8 cellular contexts compared by ENCODE assay signal in the genomic region with DNA sequence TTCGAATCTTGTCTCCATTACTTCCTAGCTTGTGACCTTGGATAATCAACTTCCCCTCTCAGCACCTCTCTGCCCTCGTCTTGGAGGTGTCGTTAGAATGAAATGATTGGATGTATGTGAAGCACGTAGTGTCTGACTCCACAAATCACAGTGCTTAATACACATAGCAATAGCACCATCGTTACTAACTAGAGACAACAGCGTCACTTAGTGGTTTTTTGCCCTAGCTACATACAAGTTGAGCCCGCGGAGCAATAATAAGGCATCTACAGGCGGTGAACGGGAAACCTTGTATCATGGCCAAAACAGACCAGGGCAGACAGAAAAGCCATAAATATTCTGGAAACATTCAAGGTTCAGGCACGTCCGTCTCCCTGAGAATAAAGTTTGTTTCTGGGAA.
DNase-seq lines count a peak whose midpoint lies in the region; ATAC-seq and TF ChIP-seq lines count a peak whose summit lies in the region.

No MANE protein-coding gene starts in this region.

- no peaks in the 10 kb centered on the region for H3K9me2 ChIP-seq in HCT116 (ENCODE audit: insufficient read depth)

- DNase-seq in A172 (ENCODE audit: low spot score) (peak; percentile 54), HCT116 (ENCODE audit: low read depth, low spot score) (peak; percentile 78), Panc1 (ENCODE audit: low read depth, low spot score) (no peak), fibroblast of villous mesenchyme (ENCODE audit: low read depth) (peak; percentile 29), NCI-H2171 treated with DMSO at 0.1 percent for 48 hours (lab: John Stamatoyannopoulos, UW) (no peak), inferior parietal cortex (ENCODE audit: extremely low spot score) (no peak)
- DNase-seq in activated CD4-positive, alpha-beta memory T cell treated with anti-CD3 and anti-CD28 coated beads for 36 hours = no peak

- H3K36me3 ChIP-seq in HCT116 (ENCODE audit: control insufficient read depth in 1 of 2, insufficient read depth in 2 of 2, low read length in 2 of 2) = no peaks in the 10 kb centered on the region
- H3K36me3 ChIP-seq in Panc1 (ENCODE audit: control insufficient read depth, insufficient read depth, low read length) = no peaks in the 10 kb centered on the region

- peak; percentile 60 to 68 (median 61) for TF ChIP-seq CTCF in HCT116 (IDR thresholded peaks at IDR 0.05 in 2 of 3, conservative IDR thresholded peaks at IDR 0.05 in 1 of 3; ENCODE audit: borderline replicate concordance in 1 of 3, insufficient read depth in 1 of 3, low read depth in 2 of 3, low read length in 2 of 3)
- peak; percentile 58 for TF ChIP-seq CTCF in Panc1 (IDR thresholded peaks at IDR 0.05)
- TF ChIP-seq CTCF in fibroblast of villous mesenchyme (IDR thresholded peaks at IDR 0.05; ENCODE audit: insufficient read depth, low read depth, low read length) = peak; percentile 31

- H3K4me1 ChIP-seq in HCT116 (ENCODE audit: control insufficient read depth in 1 of 2, insufficient read depth in 2 of 2, low read length in 2 of 2) (peaks cover 0 to 3% of the 10 kb centered on the region in 2 experiments; a peak in 1 of 4 replicates), Panc1 (ENCODE audit: control insufficient read depth, insufficient read depth, low read length) (no peaks in the 10 kb centered on the region)

- H3K4me3 Mint-ChIP-seq in activated CD4-positive, alpha-beta memory T cell treated with anti-CD3 and anti-CD28 coated beads for 36 hours = no peak overlapping the region

- H3K4me3 ChIP-seq in HCT116 (replicated peaks in 1 of 2; ENCODE audit: low read depth in 1 of 2, low read length in 2 of 2) (no peak overlapping the region), Panc1 (ENCODE audit: low read depth in 2 of 2, low read length in 2 of 2) (no peak overlapping the region), fibroblast of villous mesenchyme (ENCODE audit: low read depth, low read length) (no peak overlapping the region)

- H3K9ac ChIP-seq in HCT116 (ENCODE audit: low read length) = no peak overlapping the region

- no peaks in the 10 kb centered on the region for H3K79me2 ChIP-seq in HCT116 (ENCODE audit: insufficient read depth, low read length)

- H3K27me3 Mint-ChIP-seq in activated CD4-positive, alpha-beta memory T cell treated with anti-CD3 and anti-CD28 coated beads for 36 hours = peaks cover 16% of the 10 kb centered on the region

- BruUV-seq in HCT116 (replicated peaks; lab: Mats Ljungman, UMichigan) (no TSS peak), Panc1 (replicated peaks; lab: Mats Ljungman, UMichigan) (no TSS peak)

- no peaks in the 10 kb centered on the region for H3K9me3 Mint-ChIP-seq in activated CD4-positive, alpha-beta memory T cell treated with anti-CD3 and anti-CD28 coated beads for 36 hours

- no peaks in the 10 kb centered on the region for H4K20me1 ChIP-seq in HCT116 (ENCODE audit: insufficient read depth)

- peak; percentile 70 for TF ChIP-seq RAD21 in HCT116 (IDR thresholded peaks at IDR 0.05; ENCODE audit: low read depth)

- CTCF ChIA-PET in HCT116 (lab: Charles Lee) = interaction anchor here (1.0 to 2.5 kb wide), 3 partner anchors 11 to 253 kb away, joined by 3 to 11 read pairs (median 3); no protein-coding TSS in a partner anchor
- CTCF ChIA-PET in Panc1 (lab: Charles Lee) = no interaction called here
- CTCF ChIA-PET in activated CD4-positive, alpha-beta memory T cell treated with anti-CD3 and anti-CD28 coated beads for 36 hours (lab: Charles Lee) = interaction anchor here (0.6 to 1.6 kb wide), 3 partner anchors 8 to 92 kb away, joined by 3 read pairs; no protein-coding TSS in a partner anchor

- intact Hi-C loops in HCT116 (cut with micrococcal nuclease) = no loop called here
- intact Hi-C loops in Panc1 (cut with micrococcal nuclease; ENCODE audit: unreplicated experiment) = no loop called here
- intact Hi-C loops in activated CD4-positive, alpha-beta memory T cell treated with anti-CD3 and anti-CD28 coated beads for 36 hours (cut with micrococcal nuclease) = no loop called here

- peaks cover 58% of the 10 kb centered on the region for H3K27me3 ChIP-seq in HCT116 (ENCODE audit: insufficient read depth, low read length)
- H3K27me3 ChIP-seq in Panc1 (ENCODE audit: control insufficient read depth, insufficient read depth, low read length) = peaks cover 7% of the 10 kb centered on the region

- no peak overlapping the region for H3K27ac Mint-ChIP-seq in activated CD4-positive, alpha-beta memory T cell treated with anti-CD3 and anti-CD28 coated beads for 36 hours

- H3K27ac ChIP-seq in HCT116 (ENCODE audit: low read depth, low read length) (no peak overlapping the region), Panc1 (ENCODE audit: low read length) (no peak overlapping the region)

- H3K9me3 ChIP-seq in HCT116 (ENCODE audit: control insufficient read depth in 1 of 2, insufficient read depth in 1 of 2, low read depth in 1 of 2, low read length in 2 of 2) (no peaks in the 10 kb centered on the region), Panc1 (ENCODE audit: control insufficient read depth, insufficient read depth, low read depth, low read length) (no peaks in the 10 kb centered on the region)

- H3K4me1 Mint-ChIP-seq in activated CD4-positive, alpha-beta memory T cell treated with anti-CD3 and anti-CD28 coated beads for 36 hours (ENCODE audit: low read depth) = no peaks in the 10 kb centered on the region

- H3K4me2 ChIP-seq in HCT116 (ENCODE audit: low read length) = peak overlapping the region; percentile 51

- peak overlapping the region; percentile 78 for H2AFZ ChIP-seq in HCT116 (ENCODE audit: low read depth, low read length, poor library complexity, severe bottlenecking)

- POLR2A ChIA-PET in HCT116 (lab: Charles Lee) = no interaction called here
- POLR2A ChIA-PET in Panc1 (lab: Charles Lee) = no interaction called here
- POLR2A ChIA-PET in activated CD4-positive, alpha-beta memory T cell treated with anti-CD3 and anti-CD28 coated beads for 36 hours (lab: Charles Lee) = no interaction called here

- no peaks in the 10 kb centered on the region for H3K36me3 Mint-ChIP-seq in activated CD4-positive, alpha-beta memory T cell treated with anti-CD3 and anti-CD28 coated beads for 36 hours

- no peak for TF ChIP-seq POLR2A in HCT116 (IDR thresholded peaks at IDR 0.05; ENCODE audit: borderline replicate concordance, extremely low read depth, insufficient read depth, insufficient read length)

- RAD21 ChIA-PET in HCT116 (lab: Charles Lee; ENCODE audit: low non-redundant PET in 1 of 2, low total read pairs in 2 of 2, uncharacterized antibody in 2 of 2, unreplicated experiment in 2 of 2) = interaction anchor here in 1 of 2 experiments (0.6 kb wide), 1 partner anchor 721 kb away, joined by 4 read pairs; no protein-coding TSS in a partner anchor

- ATAC-seq in HCT116 (peak; percentile 97), Panc1 (peak; percentile 83), GM19351 (IDR thresholded peaks at IDR 0.05; ENCODE audit: unreplicated experiment) (no peak)

- in situ Hi-C loops in Panc1 (cut with HindIII; ENCODE audit: low pct_unique_long_range_greater_than_20kb, low sequenced_read_pairs) = no loop called here

TF ChIP-seq in HCT116, 20 proteins besides CTCF, POLR2A, EP300 and RAD21:
- TF ChIP-seq EGR1 (IDR thresholded peaks at IDR 0.05; ENCODE audit: low read depth) = no peak
- TF ChIP-seq SP1 (IDR thresholded peaks at IDR 0.05; ENCODE audit: low read depth) = 0 out of 2 replicates have a peak, but pooled peaks have one; percentile 26
- TF ChIP-seq, protein P1, sequence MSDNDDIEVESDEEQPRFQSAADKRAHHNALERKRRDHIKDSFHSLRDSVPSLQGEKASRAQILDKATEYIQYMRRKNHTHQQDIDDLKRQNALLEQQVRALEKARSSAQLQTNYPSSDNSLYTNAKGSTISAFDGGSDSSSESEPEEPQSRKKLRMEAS (IDR thresholded peaks at IDR 0.05) = 0 out of 2 replicates have a peak, but pooled peaks have one; percentile 16

Comparison
In these comparisons a context has a peak if more than half of its experiments do, and no peak if none do; other contexts are left out.
1. DNase-seq: peak in A172 (single experiment), HCT116 (single experiment) and fibroblast of villous mesenchyme (single experiment); none in Panc1 (single experiment), activated CD4-positive, alpha-beta memory T cell treated with anti-CD3 and anti-CD28 coated beads for 36 hours (single experiment), NCI-H2171 treated with DMSO at 0.1 percent for 48 hours (single experiment) and inferior parietal cortex (single experiment).
2. Peak in every context shown above with its lines, with median percentiles within 50 percentile points of each other: CTCF ChIP-seq.